Comparison of ENCODE assay signal across 9 cellular contexts in the genomic region with DNA sequence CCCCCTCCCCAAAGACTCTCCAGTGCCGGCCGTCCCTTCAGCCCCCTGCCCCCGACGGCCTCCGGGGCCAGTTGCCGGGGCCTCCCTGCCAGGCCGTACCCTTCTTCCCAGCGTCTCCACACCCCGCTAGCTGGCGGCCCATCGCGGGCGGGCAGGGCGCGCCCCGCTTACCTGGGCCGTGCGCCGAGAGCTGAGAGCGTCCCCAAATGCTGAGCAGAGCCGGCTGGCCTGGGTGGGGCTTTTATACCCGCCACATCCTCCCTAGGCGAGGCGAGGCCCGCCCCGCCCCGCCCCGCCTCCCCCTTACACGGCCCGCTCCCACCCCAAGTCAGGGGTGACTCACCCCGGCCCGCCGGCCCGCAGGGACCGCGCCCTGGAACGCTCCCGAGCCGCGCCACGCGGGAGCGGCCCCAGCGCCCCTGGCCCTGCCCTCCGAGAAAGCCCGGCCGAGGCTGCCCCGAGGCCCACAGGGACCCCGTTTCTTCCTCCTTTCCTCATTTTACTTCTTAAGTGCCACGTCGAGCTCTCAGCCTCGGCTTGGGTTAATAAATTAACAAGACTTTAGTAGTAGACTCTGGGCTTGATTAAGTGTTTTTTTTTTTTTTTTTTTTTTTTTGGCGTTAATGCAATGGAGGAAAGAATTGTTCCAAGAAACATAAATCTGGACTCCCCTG. TPM values are rescaled to one million over a fixed set of nuclear protein-coding genes. Genes with fewer than 3 reads are reported as not detected.
DNase-seq lines count a peak whose midpoint lies in the region; ATAC-seq and TF ChIP-seq lines count a peak whose summit lies in the region.
"Had no signal": no experiment of that assay in that cellular context is flagged by ENCODE, and none has a peak within 500 bp of the region (broad histone marks: within the 10 kb centered on the region; RNA-seq: fewer than 3 reads in every experiment).

A gene (minus strand): TSS at position 215 of the 674 bp plus-strand sequence. CDS start 11,911 bp downstream, outside the sequence.

- no peak within 1 kb of the TSS for H2BK15ac ChIP-seq in mesendoderm (replicated peaks; ENCODE audit: low read depth)

- H4K8ac ChIP-seq in mesendoderm (ENCODE audit: low read depth, low read length), result peak within 1 kb of the TSS; percentile 30

- peak within 1 kb of the TSS; percentile 93 for H3K18ac ChIP-seq in mesendoderm (ENCODE audit: low read length)

- POLR2A ChIA-PET in activated CD8-positive, alpha-beta T cell treated with anti-CD3 and anti-CD28 coated beads for 36 hours (lab: Charles Lee), result interaction anchor here (0.6 to 2.2 kb wide), 17 partner anchors 8 to 1082 kb away, joined by 3 to 6 read pairs (median 4); a partner anchor contains a TSS

- no peaks in the 10 kb centered on the region for H3K27me3 ChIP-seq in mesendoderm (ENCODE audit: insufficient read depth, low read length, poor library complexity)

- CTCF ChIA-PET in activated CD8-positive, alpha-beta T cell treated with anti-CD3 and anti-CD28 coated beads for 36 hours (lab: Charles Lee), result no interaction called here

- peak within 1 kb of the TSS; percentile 50 for H2AK5ac ChIP-seq in mesendoderm (ENCODE audit: low read length)

- H3K9me3 Mint-ChIP-seq in activated CD8-positive, alpha-beta T cell treated with anti-CD3 and anti-CD28 coated beads for 36 hours, result no peaks in the 10 kb centered on the region

- H3K23ac ChIP-seq in mesendoderm (ENCODE audit: low read length), result peak within 1 kb of the TSS; percentile 99

- H2BK120ac ChIP-seq in mesendoderm (ENCODE audit: low read depth, low read length), result peak within 1 kb of the TSS; percentile 39

- H3K4me3 ChIP-seq in mesendoderm (ENCODE audit: low read length), result peak within 1 kb of the TSS; percentile 92

- no CpG with 5 or more reads among the region's 53 CpGs for WGBS in mesendoderm (ENCODE audit: extremely low coverage, insufficient coverage, low lambda C conversion rate)

- H2BK5ac ChIP-seq in mesendoderm (ENCODE audit: low read length), result peak within 1 kb of the TSS; percentile 76

- DNase-seq in NCI-H1436 (lab: John Stamatoyannopoulos, UW) (peak; percentile 41), NCI-H1436 treated with DMSO at 0.1 percent for 48 hours (lab: John Stamatoyannopoulos, UW) (no peak), NCI-H2171 treated with DMSO at 0.1 percent for 48 hours (lab: John Stamatoyannopoulos, UW) (peak; percentile 78), mesendoderm (peak; percentile 91)
- peak; percentile 88 for DNase-seq in activated CD8-positive, alpha-beta T cell treated with anti-CD3 and anti-CD28 coated beads for 36 hours
- peak; percentile 59 for DNase-seq in effector CD8-positive, alpha-beta T cell (lab: John Stamatoyannopoulos, UW)
- DNase-seq in stimulated activated CD8-positive, alpha-beta memory T cell treated with anti-CD3 and anti-CD28 coated beads, Interleukin-2, amount 100 ng/mL, for 48 hours (ENCODE audit: low read depth in 2 of 2), result peak; percentile 71 to 75

- H3K9ac ChIP-seq in mesendoderm (ENCODE audit: low read length), result peak within 1 kb of the TSS; percentile 95

- peaks cover 18% of the 10 kb centered on the region for H3K4me1 ChIP-seq in mesendoderm (ENCODE audit: control insufficient read depth, low read depth, low read length)

- peaks cover 3% of the 10 kb centered on the region for H3K27me3 Mint-ChIP-seq in activated CD8-positive, alpha-beta T cell treated with anti-CD3 and anti-CD28 coated beads for 36 hours

- peaks cover 45% of the 10 kb centered on the region for H3K79me2 ChIP-seq in mesendoderm (ENCODE audit: control insufficient read depth, insufficient read depth, low read length)

- H3K27ac Mint-ChIP-seq in activated CD8-positive, alpha-beta T cell treated with anti-CD3 and anti-CD28 coated beads for 36 hours, result peak within 1 kb of the TSS; percentile 92

- no peak for TF ChIP-seq CTCF in activated CD8-positive, alpha-beta T cell treated with anti-CD3 and anti-CD28 coated beads for 36 hours (IDR thresholded peaks at IDR 0.05)

- H3K36me3 Mint-ChIP-seq in activated CD8-positive, alpha-beta T cell treated with anti-CD3 and anti-CD28 coated beads for 36 hours (ENCODE audit: low read depth), result peaks cover 11% of the 10 kb centered on the region

- H3K4me3 Mint-ChIP-seq in activated CD8-positive, alpha-beta T cell treated with anti-CD3 and anti-CD28 coated beads for 36 hours, result peak within 1 kb of the TSS; percentile 91

- H3K27ac ChIP-seq in mesendoderm (ENCODE audit: low read depth, low read length), result peak within 1 kb of the TSS; percentile 80
- H3K27ac ChIP-seq: C4-2B had no signal

- H3K4me2 ChIP-seq in mesendoderm (ENCODE audit: low read length), result peak within 1 kb of the TSS; percentile 93

- H4K5ac ChIP-seq in mesendoderm (ENCODE audit: low read length), result no peak within 1 kb of the TSS

- intact Hi-C loops in activated CD8-positive, alpha-beta T cell treated with anti-CD3 and anti-CD28 coated beads for 36 hours (cut with micrococcal nuclease), result no loop called here

- peaks cover 36% of the 10 kb centered on the region for H3K4me1 Mint-ChIP-seq in activated CD8-positive, alpha-beta T cell treated with anti-CD3 and anti-CD28 coated beads for 36 hours (ENCODE audit: low read depth)

- ATAC-seq in HG02759 (IDR thresholded peaks at IDR 0.05; ENCODE audit: unreplicated experiment), result peak; percentile 77
- peak; percentile 83 for ATAC-seq in activated CD8-positive, alpha-beta T cell treated with anti-CD3 and anti-CD28 coated beads for 36 hours

- H3K79me1 ChIP-seq in mesendoderm (ENCODE audit: low read length), result peaks cover 26% of the 10 kb centered on the region

- peaks cover 8% of the 10 kb centered on the region for H3K36me3 ChIP-seq in mesendoderm (ENCODE audit: control insufficient read depth, insufficient read depth, low read length)

- peak within 1 kb of the TSS; percentile 90 for H3K4ac ChIP-seq in mesendoderm (ENCODE audit: low read depth, low read length)

- H3K56ac ChIP-seq in mesendoderm (ENCODE audit: low read length), result peak within 1 kb of the TSS; percentile 97

RNA-seq across cellular contexts. Expression of the gene that starts here (rescaled TPM):
- total RNA-seq in activated CD8-positive, alpha-beta T cell treated with anti-CD3 and anti-CD28 coated beads for 36 hours, result 10 to 100 TPM; 57.9 to 60.2 TPM
- 433 TPM for polyA plus RNA-seq in mesendoderm (2013, experiment 1 of 2)
- 451 TPM for polyA plus RNA-seq in mesendoderm (2013, experiment 2 of 2)
